ENCODE assay signal across 1 cellular context in the genomic region with DNA sequence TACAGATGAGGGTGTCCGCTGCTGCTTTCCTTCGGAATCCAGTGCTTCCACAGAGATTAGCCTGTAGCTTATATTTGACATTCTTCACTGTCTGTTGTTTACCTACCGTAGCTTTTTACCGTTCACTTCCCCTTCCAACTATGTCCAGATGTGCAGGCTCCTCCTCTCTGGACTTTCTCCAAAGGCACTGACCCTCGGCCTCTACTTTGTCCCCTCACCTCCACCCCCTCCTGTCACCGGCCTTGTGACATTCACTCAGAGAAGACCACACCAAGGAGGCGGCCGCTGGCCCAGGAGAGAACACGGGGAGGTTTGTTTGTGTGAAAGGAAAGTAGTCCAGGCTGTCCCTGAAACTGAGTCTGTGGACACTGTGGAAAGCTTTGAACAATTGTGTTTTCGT.
TF ChIP-seq lines count a peak whose summit lies in the region.

No MANE protein-coding gene starts in this region.

TF ChIP-seq in HepG2, 621 proteins besides CTCF, POLR2A, EP300 and RAD21 (continued from another document and continues in another):
- TF ChIP-seq AHDC1 (CRISPR knock-in tag; IDR thresholded peaks at IDR 0.05; ENCODE audit: borderline replicate concordance): peak; percentile 73; the same call in 1 of the 2 replicates
- TF ChIP-seq HNRNPK (IDR thresholded peaks at IDR 0.05; ENCODE audit: low read depth, low read length, poor library complexity, severe bottlenecking): no peak
- TF ChIP-seq NR2F6 (IDR thresholded peaks at IDR 0.05): peak; percentile 83
- peak; percentile 91 for TF ChIP-seq NR2F6 (CRISPR knock-in tag; IDR thresholded peaks at IDR 0.05)
- no peak for TF ChIP-seq ZBTB38 (CRISPR knock-in tag; IDR thresholded peaks at IDR 0.05)
- no peak for TF ChIP-seq ZNF879 (CRISPR knock-in tag; IDR thresholded peaks at IDR 0.05)
- TF ChIP-seq DMAP1 (CRISPR knock-in tag; IDR thresholded peaks at IDR 0.05): peak; percentile 49
- peak; percentile 46; the same call in 1 of the 2 replicates for TF ChIP-seq ZNF709 (CRISPR knock-in tag; IDR thresholded peaks at IDR 0.05)
- peak; percentile 67; the same call in 1 of the 2 replicates for TF ChIP-seq MXD4 (CRISPR knock-in tag; IDR thresholded peaks at IDR 0.05)
- TF ChIP-seq ZNF841 (CRISPR knock-in tag; IDR thresholded peaks at IDR 0.05; ENCODE audit: borderline replicate concordance): no peak
- peak; percentile 95 for TF ChIP-seq FOXA3 (CRISPR knock-in tag; IDR thresholded peaks at IDR 0.05)
- peak; percentile 79; the same call in 1 of the 2 replicates for TF ChIP-seq ZNF331 (CRISPR knock-in tag; IDR thresholded peaks at IDR 0.05)
- TF ChIP-seq ZC3H4 (CRISPR knock-in tag; IDR thresholded peaks at IDR 0.05; ENCODE audit: borderline replicate concordance): no peak
- no peak for TF ChIP-seq RBM22 (optimal IDR thresholded peaks at IDR 0.05; ENCODE audit: low read length)
- no peak for TF ChIP-seq ZNF17 (CRISPR knock-in tag; IDR thresholded peaks at IDR 0.05)
- TF ChIP-seq ZBTB8A (CRISPR knock-in tag; IDR thresholded peaks at IDR 0.05; ENCODE audit: borderline replicate concordance, low read depth): no peak
- TF ChIP-seq ZNF530 (CRISPR knock-in tag; IDR thresholded peaks at IDR 0.05; ENCODE audit: low read depth): no peak
- peak; percentile 70; the same call in 1 of the 2 replicates for TF ChIP-seq SPEN (CRISPR knock-in tag; IDR thresholded peaks at IDR 0.05; ENCODE audit: low read depth)
- TF ChIP-seq, protein P1, sequence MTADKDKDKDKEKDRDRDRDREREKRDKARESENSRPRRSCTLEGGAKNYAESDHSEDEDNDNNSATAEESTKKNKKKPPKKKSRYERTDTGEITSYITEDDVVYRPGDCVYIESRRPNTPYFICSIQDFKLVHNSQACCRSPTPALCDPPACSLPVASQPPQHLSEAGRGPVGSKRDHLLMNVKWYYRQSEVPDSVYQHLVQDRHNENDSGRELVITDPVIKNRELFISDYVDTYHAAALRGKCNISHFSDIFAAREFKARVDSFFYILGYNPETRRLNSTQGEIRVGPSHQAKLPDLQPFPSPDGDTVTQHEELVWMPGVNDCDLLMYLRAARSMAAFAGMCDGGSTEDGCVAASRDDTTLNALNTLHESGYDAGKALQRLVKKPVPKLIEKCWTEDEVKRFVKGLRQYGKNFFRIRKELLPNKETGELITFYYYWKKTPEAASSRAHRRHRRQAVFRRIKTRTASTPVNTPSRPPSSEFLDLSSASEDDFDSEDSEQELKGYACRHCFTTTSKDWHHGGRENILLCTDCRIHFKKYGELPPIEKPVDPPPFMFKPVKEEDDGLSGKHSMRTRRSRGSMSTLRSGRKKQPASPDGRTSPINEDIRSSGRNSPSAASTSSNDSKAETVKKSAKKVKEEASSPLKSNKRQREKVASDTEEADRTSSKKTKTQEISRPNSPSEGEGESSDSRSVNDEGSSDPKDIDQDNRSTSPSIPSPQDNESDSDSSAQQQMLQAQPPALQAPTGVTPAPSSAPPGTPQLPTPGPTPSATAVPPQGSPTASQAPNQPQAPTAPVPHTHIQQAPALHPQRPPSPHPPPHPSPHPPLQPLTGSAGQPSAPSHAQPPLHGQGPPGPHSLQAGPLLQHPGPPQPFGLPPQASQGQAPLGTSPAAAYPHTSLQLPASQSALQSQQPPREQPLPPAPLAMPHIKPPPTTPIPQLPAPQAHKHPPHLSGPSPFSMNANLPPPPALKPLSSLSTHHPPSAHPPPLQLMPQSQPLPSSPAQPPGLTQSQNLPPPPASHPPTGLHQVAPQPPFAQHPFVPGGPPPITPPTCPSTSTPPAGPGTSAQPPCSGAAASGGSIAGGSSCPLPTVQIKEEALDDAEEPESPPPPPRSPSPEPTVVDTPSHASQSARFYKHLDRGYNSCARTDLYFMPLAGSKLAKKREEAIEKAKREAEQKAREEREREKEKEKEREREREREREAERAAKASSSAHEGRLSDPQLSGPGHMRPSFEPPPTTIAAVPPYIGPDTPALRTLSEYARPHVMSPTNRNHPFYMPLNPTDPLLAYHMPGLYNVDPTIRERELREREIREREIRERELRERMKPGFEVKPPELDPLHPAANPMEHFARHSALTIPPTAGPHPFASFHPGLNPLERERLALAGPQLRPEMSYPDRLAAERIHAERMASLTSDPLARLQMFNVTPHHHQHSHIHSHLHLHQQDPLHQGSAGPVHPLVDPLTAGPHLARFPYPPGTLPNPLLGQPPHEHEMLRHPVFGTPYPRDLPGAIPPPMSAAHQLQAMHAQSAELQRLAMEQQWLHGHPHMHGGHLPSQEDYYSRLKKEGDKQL (CRISPR knock-in tag; IDR thresholded peaks at IDR 0.05; ENCODE audit: low read depth): peak; percentile 34; the same call in 1 of the 2 replicates
- peak; percentile 53; the same call in 1 of the 2 replicates for TF ChIP-seq IRF2 (CRISPR knock-in tag; IDR thresholded peaks at IDR 0.05)
- TF ChIP-seq ASH2L (IDR thresholded peaks at IDR 0.05; ENCODE audit: insufficient read length, low read depth, low read length): peak; percentile 60
- TF ChIP-seq, protein P2, sequence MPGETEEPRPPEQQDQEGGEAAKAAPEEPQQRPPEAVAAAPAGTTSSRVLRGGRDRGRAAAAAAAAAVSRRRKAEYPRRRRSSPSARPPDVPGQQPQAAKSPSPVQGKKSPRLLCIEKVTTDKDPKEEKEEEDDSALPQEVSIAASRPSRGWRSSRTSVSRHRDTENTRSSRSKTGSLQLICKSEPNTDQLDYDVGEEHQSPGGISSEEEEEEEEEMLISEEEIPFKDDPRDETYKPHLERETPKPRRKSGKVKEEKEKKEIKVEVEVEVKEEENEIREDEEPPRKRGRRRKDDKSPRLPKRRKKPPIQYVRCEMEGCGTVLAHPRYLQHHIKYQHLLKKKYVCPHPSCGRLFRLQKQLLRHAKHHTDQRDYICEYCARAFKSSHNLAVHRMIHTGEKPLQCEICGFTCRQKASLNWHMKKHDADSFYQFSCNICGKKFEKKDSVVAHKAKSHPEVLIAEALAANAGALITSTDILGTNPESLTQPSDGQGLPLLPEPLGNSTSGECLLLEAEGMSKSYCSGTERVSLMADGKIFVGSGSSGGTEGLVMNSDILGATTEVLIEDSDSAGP (CRISPR knock-in tag; IDR thresholded peaks at IDR 0.05; ENCODE audit: borderline replicate concordance): peak; percentile 33; the same call in 1 of the 2 replicates
- TF ChIP-seq NPAS2 (CRISPR knock-in tag; IDR thresholded peaks at IDR 0.05; ENCODE audit: borderline replicate concordance): no peak
- TF ChIP-seq ZNF652 (CRISPR knock-in tag; IDR thresholded peaks at IDR 0.05; ENCODE audit: borderline replicate concordance, low read depth): peak; percentile 23; the same call in 1 of the 2 replicates
- TF ChIP-seq, protein P3, sequence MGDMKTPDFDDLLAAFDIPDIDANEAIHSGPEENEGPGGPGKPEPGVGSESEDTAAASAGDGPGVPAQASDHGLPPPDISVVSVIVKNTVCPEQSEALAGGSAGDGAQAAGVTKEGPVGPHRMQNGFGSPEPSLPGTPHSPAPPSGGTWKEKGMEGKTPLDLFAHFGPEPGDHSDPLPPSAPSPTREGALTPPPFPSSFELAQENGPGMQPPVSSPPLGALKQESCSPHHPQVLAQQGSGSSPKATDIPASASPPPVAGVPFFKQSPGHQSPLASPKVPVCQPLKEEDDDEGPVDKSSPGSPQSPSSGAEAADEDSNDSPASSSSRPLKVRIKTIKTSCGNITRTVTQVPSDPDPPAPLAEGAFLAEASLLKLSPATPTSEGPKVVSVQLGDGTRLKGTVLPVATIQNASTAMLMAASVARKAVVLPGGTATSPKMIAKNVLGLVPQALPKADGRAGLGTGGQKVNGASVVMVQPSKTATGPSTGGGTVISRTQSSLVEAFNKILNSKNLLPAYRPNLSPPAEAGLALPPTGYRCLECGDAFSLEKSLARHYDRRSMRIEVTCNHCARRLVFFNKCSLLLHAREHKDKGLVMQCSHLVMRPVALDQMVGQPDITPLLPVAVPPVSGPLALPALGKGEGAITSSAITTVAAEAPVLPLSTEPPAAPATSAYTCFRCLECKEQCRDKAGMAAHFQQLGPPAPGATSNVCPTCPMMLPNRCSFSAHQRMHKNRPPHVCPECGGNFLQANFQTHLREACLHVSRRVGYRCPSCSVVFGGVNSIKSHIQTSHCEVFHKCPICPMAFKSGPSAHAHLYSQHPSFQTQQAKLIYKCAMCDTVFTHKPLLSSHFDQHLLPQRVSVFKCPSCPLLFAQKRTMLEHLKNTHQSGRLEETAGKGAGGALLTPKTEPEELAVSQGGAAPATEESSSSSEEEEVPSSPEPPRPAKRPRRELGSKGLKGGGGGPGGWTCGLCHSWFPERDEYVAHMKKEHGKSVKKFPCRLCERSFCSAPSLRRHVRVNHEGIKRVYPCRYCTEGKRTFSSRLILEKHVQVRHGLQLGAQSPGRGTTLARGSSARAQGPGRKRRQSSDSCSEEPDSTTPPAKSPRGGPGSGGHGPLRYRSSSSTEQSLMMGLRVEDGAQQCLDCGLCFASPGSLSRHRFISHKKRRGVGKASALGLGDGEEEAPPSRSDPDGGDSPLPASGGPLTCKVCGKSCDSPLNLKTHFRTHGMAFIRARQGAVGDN (CRISPR knock-in tag; IDR thresholded peaks at IDR 0.05): peak; percentile 43; the same call in 1 of the 2 replicates
- no peak for TF ChIP-seq SP1 (IDR thresholded peaks at IDR 0.05)
- TF ChIP-seq SP1 (CRISPR knock-in tag; IDR thresholded peaks at IDR 0.05): peak; percentile 38; the same call in 1 of the 2 replicates
- no peak for TF ChIP-seq CEBPB (IDR thresholded peaks at IDR 0.05; ENCODE audit: borderline replicate concordance, low read depth, low read length)
- TF ChIP-seq HNF4A (CRISPR knock-in tag; IDR thresholded peaks at IDR 0.05): peak; percentile 96
- TF ChIP-seq, protein P4, sequence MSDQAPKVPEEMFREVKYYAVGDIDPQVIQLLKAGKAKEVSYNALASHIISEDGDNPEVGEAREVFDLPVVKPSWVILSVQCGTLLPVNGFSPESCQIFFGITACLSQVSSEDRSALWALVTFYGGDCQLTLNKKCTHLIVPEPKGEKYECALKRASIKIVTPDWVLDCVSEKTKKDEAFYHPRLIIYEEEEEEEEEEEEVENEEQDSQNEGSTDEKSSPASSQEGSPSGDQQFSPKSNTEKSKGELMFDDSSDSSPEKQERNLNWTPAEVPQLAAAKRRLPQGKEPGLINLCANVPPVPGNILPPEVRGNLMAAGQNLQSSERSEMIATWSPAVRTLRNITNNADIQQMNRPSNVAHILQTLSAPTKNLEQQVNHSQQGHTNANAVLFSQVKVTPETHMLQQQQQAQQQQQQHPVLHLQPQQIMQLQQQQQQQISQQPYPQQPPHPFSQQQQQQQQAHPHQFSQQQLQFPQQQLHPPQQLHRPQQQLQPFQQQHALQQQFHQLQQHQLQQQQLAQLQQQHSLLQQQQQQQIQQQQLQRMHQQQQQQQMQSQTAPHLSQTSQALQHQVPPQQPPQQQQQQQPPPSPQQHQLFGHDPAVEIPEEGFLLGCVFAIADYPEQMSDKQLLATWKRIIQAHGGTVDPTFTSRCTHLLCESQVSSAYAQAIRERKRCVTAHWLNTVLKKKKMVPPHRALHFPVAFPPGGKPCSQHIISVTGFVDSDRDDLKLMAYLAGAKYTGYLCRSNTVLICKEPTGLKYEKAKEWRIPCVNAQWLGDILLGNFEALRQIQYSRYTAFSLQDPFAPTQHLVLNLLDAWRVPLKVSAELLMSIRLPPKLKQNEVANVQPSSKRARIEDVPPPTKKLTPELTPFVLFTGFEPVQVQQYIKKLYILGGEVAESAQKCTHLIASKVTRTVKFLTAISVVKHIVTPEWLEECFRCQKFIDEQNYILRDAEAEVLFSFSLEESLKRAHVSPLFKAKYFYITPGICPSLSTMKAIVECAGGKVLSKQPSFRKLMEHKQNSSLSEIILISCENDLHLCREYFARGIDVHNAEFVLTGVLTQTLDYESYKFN (CRISPR knock-in tag; conservative IDR thresholded peaks at IDR 0.05): peak; percentile 92
- peak; percentile 70; the same call in 1 of the 2 replicates for TF ChIP-seq FOXK1 (CRISPR knock-in tag; IDR thresholded peaks at IDR 0.05; ENCODE audit: borderline replicate concordance, low read depth)
- TF ChIP-seq FOXK2 (IDR thresholded peaks at IDR 0.05): peak; percentile 85
- TF ChIP-seq NR2C2 (CRISPR knock-in tag; IDR thresholded peaks at IDR 0.05; ENCODE audit: borderline replicate concordance): peak; percentile 63; the same call in 1 of the 2 replicates
- TF ChIP-seq, protein P5, sequence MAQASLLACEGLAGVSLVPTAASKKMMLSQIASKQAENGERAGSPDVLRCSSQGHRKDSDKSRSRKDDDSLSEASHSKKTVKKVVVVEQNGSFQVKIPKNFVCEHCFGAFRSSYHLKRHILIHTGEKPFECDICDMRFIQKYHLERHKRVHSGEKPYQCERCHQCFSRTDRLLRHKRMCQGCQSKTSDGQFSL (CRISPR knock-in tag; IDR thresholded peaks at IDR 0.05): no peak
- TF ChIP-seq SOX6 (IDR thresholded peaks at IDR 0.05): no peak
- peak; percentile 89 for TF ChIP-seq SOX6 (CRISPR knock-in tag; IDR thresholded peaks at IDR 0.05)
- 0 out of 2 replicates have a peak, but pooled peaks have one; percentile 16 for TF ChIP-seq CEBPG (CRISPR knock-in tag; IDR thresholded peaks at IDR 0.05)
- TF ChIP-seq ZNF660 (CRISPR knock-in tag; IDR thresholded peaks at IDR 0.05; ENCODE audit: borderline replicate concordance, low read depth): no peak
- TF ChIP-seq KLF12 (CRISPR knock-in tag; IDR thresholded peaks at IDR 0.05; ENCODE audit: borderline replicate concordance): 0 out of 2 replicates have a peak, but pooled peaks have one; percentile 27
- TF ChIP-seq PRPF4 (IDR thresholded peaks at IDR 0.05; ENCODE audit: low read depth, low read length, poor library complexity, severe bottlenecking): no peak
